Comparison of ENCODE assay signal across 8 cellular contexts in genomic region chr2:31233741-31234689, GRCh38. TPM values are rescaled to one million over a fixed set of nuclear protein-coding genes. Genes with fewer than 3 reads are reported as not detected.
DNase-seq lines count a peak whose midpoint lies in the region; ATAC-seq and TF ChIP-seq lines count a peak whose summit lies in the region.

Gene EHD3 (plus strand): TSS chr2:31234152. CDS start chr2:31234622, 470 bp downstream.

- ATAC-seq in left ventricle myocardium superior = peak; percentile 94

- no peaks in the 10 kb centered on the region for H3K27me3 ChIP-seq in prostate gland (replicated peaks; ENCODE audit: insufficient read depth)

- H3K27ac ChIP-seq in prostate gland = peak within 1 kb of the TSS; percentile 48 to 66
- peak within 1 kb of the TSS; percentile 33 for H3K27ac ChIP-seq in urinary bladder (ENCODE audit: low read depth)

- TF ChIP-seq CTCF in NB4 (IDR thresholded peaks at IDR 0.05; ENCODE audit: low read depth, low read length) = peak; percentile 35
- TF ChIP-seq CTCF in prostate gland (IDR thresholded peaks at IDR 0.05) = peak in 3 of 4 experiments; percentile 53 to 72 (median 62)

- H3K4me3 ChIP-seq in NB4 (ENCODE audit: low read depth, low read length) (no peak within 1 kb of the TSS), prostate gland (peak within 1 kb of the TSS; percentile 50 to 54), urinary bladder (ENCODE audit: low read depth, low read length) (peak within 1 kb of the TSS; percentile 71)

- peak within 1 kb of the TSS; percentile 74 for H3K9ac ChIP-seq in ES-I3 (ENCODE audit: low read depth, low read length)

- no peaks in the 10 kb centered on the region for H3K36me3 ChIP-seq in ES-I3 (ENCODE audit: insufficient read depth, low read length)
- H3K36me3 ChIP-seq in prostate gland = no peaks in the 10 kb centered on the region
- H3K36me3 ChIP-seq in urinary bladder (ENCODE audit: insufficient read depth) = no peaks in the 10 kb centered on the region

- H3K9me3 ChIP-seq in ES-I3 (ENCODE audit: control insufficient read depth, insufficient read depth, low read length) (no peaks in the 10 kb centered on the region), prostate gland (no peaks in the 10 kb centered on the region)

- H3K4me1 ChIP-seq in ES-I3 (ENCODE audit: insufficient read depth, low read length) (peaks cover 12% of the 10 kb centered on the region), prostate gland (replicated peaks) (peaks cover 2% of the 10 kb centered on the region), urinary bladder (ENCODE audit: insufficient read depth) (no peaks in the 10 kb centered on the region)

- 1% methylated on average over 56 of the region's 74 CpGs for WGBS in prostate gland
- WGBS in urinary bladder = 2% methylated on average over 74 of the region's 74 CpGs

- intact Hi-C loops in left ventricle myocardium superior (cut with micrococcal nuclease) = no loop called here
- intact Hi-C loops in prostate gland (cut with DNase I) = loop anchor here (5.0 to 10.0 kb wide), 2 partner anchors 98 to 781 kb away; partner anchors contain the start of gene MEMO1

- TF ChIP-seq POLR2A in NB4 (IDR thresholded peaks at IDR 0.05; ENCODE audit: extremely low read depth, insufficient read length) (no peak), prostate gland (IDR thresholded peaks at IDR 0.05) (peak; percentile 38)

- DNase-seq in HCEC 1CT = peak; percentile 81
- DNase-seq in NB4 (ENCODE audit: low read depth) = peak; percentile 79
- DNase-seq in T follicular helper cell (ENCODE audit: low read depth) = peak; percentile 54
- DNase-seq in amygdala (lab: John Stamatoyannopoulos, UW) = peak; percentile 41 to 93 (median 84)
- peak; percentile 94 for DNase-seq in left ventricle myocardium superior
- peak; percentile 83 for DNase-seq in prostate gland (ENCODE audit: low spot score)

RNA-seq across cellular contexts. Expression of gene EHD3, which starts in this region (rescaled TPM):
- total RNA-seq in left ventricle myocardium superior (32.4 TPM), prostate gland (1 to 10 TPM; 7.2 to 7.9 TPM), urinary bladder (8.3 TPM)
- 8.5 TPM for polyA plus RNA-seq in urinary bladder
